ENCODE assay signal across 17 cellular contexts in genomic region chr18:3117493-3118192, GRCh38.
DNase-seq lines count a peak whose midpoint lies in the region; ATAC-seq, FAIRE-seq and TF ChIP-seq lines count a peak whose summit lies in the region.
"Had no signal": no experiment of that assay in that cellular context is flagged by ENCODE, and none has a peak within 500 bp of the region (broad histone marks: within the 10 kb centered on the region; RNA-seq: fewer than 3 reads in every experiment).

No MANE protein-coding gene starts in this region.

- DNase-seq in LNCaP clone FGC (ENCODE audit: low read depth) (peak; percentile 79), RWPE2 (ENCODE audit: low spot score) (no peak), stomach (no peak), foreskin fibroblast (no peak), NCI-H128 (lab: John Stamatoyannopoulos, UW; ENCODE audit: unreplicated experiment) (no peak)
- no peak for DNase-seq in activated T-cell treated with anti-CD3 and anti-CD28 coated beads, Interleukin-2, amount 50 U/mL, for 48 hours
- DNase-seq: activated CD4-positive, alpha-beta T cell treated with anti-CD3 and anti-CD28 coated beads for 1 hour; activated effector memory CD4-positive, alpha-beta T cell treated with Interleukin-2 at 50 U/mL for 16 hours; heart right ventricle; NCI-H1694; SJCRH30; spleen; stimulated activated CD8-positive, alpha-beta memory T cell treated with anti-CD3 and anti-CD28 coated beads, Interleukin-4, amount 100 ng/mL, for 48 hours; substantia nigra had no signal

- intact Hi-C loops in stomach (cut with DNase I; ENCODE audit: low total_unique reads), result no loop called here

- H3K36me3 ChIP-seq in RWPE2 (ENCODE audit: low read depth), result no peaks in the 10 kb centered on the region
- peaks cover 0 to 14% (median 0%) of the 10 kb centered on the region in 4 donors for H3K36me3 ChIP-seq in stomach
- H3K36me3 ChIP-seq: BLaER1 treated with 17β-estradiol and CSF1 and Interleukin-3, amounts not matched to agents 10 nM and 100 nM; SJCRH30; spleen had no signal

- no peak overlapping the region for H3K27ac ChIP-seq in RWPE2 (ENCODE audit: poor library complexity, severe bottlenecking)
- peak overlapping the region; percentile 63 to 81 (median 70) for H3K27ac ChIP-seq in stomach
- H3K27ac ChIP-seq: cardiac muscle cell, SJCRH30, spleen had no signal

- 26 to 62% (median 40%) methylated on average over 4 of the region's 4 CpGs for WGBS in stomach, 5 donors

- peak; percentile 84 for ATAC-seq in RWPE2 (ENCODE audit: low read depth)

- no peaks in the 10 kb centered on the region for H3K27me3 ChIP-seq in RWPE2 (ENCODE audit: insufficient read depth, poor library complexity, severe bottlenecking)
- no peaks in the 10 kb centered on the region for H3K27me3 ChIP-seq in stomach
- H3K27me3 ChIP-seq: BLaER1 treated with 17β-estradiol and CSF1 and Interleukin-3, amounts not matched to agents 10 nM and 100 nM; cardiac muscle cell; heart right ventricle; SJCRH30; spleen had no signal

- no peak for TF ChIP-seq CTCF in LNCaP clone FGC (IDR thresholded peaks at IDR 0.05; ENCODE audit: control insufficient read depth, extremely low read depth, insufficient read depth)
- no peak for TF ChIP-seq CTCF in RWPE2 (IDR thresholded peaks at IDR 0.05; ENCODE audit: poor library complexity, severe bottlenecking)
- no peak for TF ChIP-seq CTCF in stomach (IDR thresholded peaks at IDR 0.05)
- TF ChIP-seq CTCF in foreskin fibroblast (IDR thresholded peaks at IDR 0.05; ENCODE audit: low read depth, low read length), result no peak

- H3K4me1 ChIP-seq in RWPE2 (ENCODE audit: insufficient read depth, poor library complexity, severe bottlenecking) (peaks cover 16% of the 10 kb centered on the region), stomach (peaks cover 0 to 13% (median 5%) of the 10 kb centered on the region in 4 donors)
- H3K4me1 ChIP-seq: SJCRH30, spleen had no signal

- no peak for TF ChIP-seq POLR2A in stomach (IDR thresholded peaks at IDR 0.05)

- FAIRE-seq in islet of Langerhans (lab: Jason Lieb, UNC), result peak; percentile 27

- H3K9me3 ChIP-seq in RWPE2 (ENCODE audit: severe bottlenecking) (no peaks in the 10 kb centered on the region), stomach (no peaks in the 10 kb centered on the region)
- H3K9me3 ChIP-seq: BLaER1 treated with 17β-estradiol and CSF1 and Interleukin-3, amounts not matched to agents 10 nM and 100 nM; heart right ventricle; SJCRH30; spleen had no signal

- no peak for TF ChIP-seq EP300 in stomach (IDR thresholded peaks at IDR 0.05)

- H3K4me3 ChIP-seq in LNCaP clone FGC (ENCODE audit: low read depth, low read length) (no peak overlapping the region), RWPE2 (ENCODE audit: severe bottlenecking) (no peak overlapping the region), stomach (no peak overlapping the region), foreskin fibroblast (ENCODE audit: low read depth in 1 of 2, low read length in 2 of 2) (no peak overlapping the region)
- H3K4me3 ChIP-seq: BLaER1 treated with 17β-estradiol and CSF1 and Interleukin-3, amounts not matched to agents 10 nM and 100 nM; cardiac muscle cell; heart right ventricle; SJCRH30; spleen had no signal
